2 cellular contexts compared by ENCODE assay signal in the genomic region with DNA sequence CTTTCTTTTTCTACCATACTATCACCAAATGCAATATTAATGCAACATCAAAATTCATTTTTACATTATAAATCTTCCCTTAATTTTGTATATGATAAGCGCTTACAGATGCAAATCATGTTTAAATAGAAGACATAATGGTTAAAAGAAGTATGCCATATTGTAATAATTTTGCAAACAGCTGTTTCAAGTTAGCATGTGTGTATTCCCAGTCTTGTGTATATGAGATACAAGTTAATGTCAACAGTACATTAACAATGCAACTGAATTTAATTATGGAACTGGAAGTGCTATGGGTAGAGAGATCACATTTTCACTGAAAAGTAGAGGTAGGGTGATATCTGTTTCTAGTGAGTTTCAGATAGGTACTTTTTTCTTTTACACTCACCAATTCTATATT.
TF ChIP-seq lines count a peak whose summit lies in the region.

No MANE protein-coding gene starts in this region.

TF ChIP-seq in IMR-90, 13 proteins besides CTCF, POLR2A, EP300 and RAD21 (continued from another document):
- TF ChIP-seq, protein P1, sequence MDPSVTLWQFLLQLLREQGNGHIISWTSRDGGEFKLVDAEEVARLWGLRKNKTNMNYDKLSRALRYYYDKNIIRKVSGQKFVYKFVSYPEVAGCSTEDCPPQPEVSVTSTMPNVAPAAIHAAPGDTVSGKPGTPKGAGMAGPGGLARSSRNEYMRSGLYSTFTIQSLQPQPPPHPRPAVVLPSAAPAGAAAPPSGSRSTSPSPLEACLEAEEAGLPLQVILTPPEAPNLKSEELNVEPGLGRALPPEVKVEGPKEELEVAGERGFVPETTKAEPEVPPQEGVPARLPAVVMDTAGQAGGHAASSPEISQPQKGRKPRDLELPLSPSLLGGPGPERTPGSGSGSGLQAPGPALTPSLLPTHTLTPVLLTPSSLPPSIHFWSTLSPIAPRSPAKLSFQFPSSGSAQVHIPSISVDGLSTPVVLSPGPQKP (IDR thresholded peaks at IDR 0.05; ENCODE audit: borderline replicate concordance, low read depth, low read length), result no peak
- TF ChIP-seq MAZ (IDR thresholded peaks at IDR 0.05; ENCODE audit: borderline replicate concordance, low read depth, low read length), result no peak
- no peak for TF ChIP-seq NFE2L2 (IDR thresholded peaks at IDR 0.05; ENCODE audit: low read depth, low read length)
- TF ChIP-seq MXI1 (IDR thresholded peaks at IDR 0.05; ENCODE audit: borderline replicate concordance, low read depth, low read length), result no peak
- no peak for TF ChIP-seq RCOR1 (IDR thresholded peaks at IDR 0.05; ENCODE audit: insufficient replicate concordance, low read length)
- no peak for TF ChIP-seq BHLHE40 (IDR thresholded peaks at IDR 0.05; ENCODE audit: low read depth, low read length)
- no peak for TF ChIP-seq SMC3 (IDR thresholded peaks at IDR 0.05; ENCODE audit: low read depth, low read length)

TF ChIP-seq in SK-N-SH treated with all-trans-retinoic acid at 6 μM for 48 hours, 23 proteins besides CTCF, POLR2A, EP300 and RAD21:
- TF ChIP-seq, protein P2, sequence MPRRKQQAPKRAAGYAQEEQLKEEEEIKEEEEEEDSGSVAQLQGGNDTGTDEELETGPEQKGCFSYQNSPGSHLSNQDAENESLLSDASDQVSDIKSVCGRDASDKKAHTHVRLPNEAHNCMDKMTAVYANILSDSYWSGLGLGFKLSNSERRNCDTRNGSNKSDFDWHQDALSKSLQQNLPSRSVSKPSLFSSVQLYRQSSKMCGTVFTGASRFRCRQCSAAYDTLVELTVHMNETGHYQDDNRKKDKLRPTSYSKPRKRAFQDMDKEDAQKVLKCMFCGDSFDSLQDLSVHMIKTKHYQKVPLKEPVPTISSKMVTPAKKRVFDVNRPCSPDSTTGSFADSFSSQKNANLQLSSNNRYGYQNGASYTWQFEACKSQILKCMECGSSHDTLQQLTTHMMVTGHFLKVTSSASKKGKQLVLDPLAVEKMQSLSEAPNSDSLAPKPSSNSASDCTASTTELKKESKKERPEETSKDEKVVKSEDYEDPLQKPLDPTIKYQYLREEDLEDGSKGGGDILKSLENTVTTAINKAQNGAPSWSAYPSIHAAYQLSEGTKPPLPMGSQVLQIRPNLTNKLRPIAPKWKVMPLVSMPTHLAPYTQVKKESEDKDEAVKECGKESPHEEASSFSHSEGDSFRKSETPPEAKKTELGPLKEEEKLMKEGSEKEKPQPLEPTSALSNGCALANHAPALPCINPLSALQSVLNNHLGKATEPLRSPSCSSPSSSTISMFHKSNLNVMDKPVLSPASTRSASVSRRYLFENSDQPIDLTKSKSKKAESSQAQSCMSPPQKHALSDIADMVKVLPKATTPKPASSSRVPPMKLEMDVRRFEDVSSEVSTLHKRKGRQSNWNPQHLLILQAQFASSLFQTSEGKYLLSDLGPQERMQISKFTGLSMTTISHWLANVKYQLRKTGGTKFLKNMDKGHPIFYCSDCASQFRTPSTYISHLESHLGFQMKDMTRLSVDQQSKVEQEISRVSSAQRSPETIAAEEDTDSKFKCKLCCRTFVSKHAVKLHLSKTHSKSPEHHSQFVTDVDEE (CRISPR knock-in tag; IDR thresholded peaks at IDR 0.05), result peak; percentile 86
- TF ChIP-seq ZNF70 (CRISPR knock-in tag; IDR thresholded peaks at IDR 0.05), result peak; percentile 46; the same call in 1 of the 2 replicates
- TF ChIP-seq TCF4 (CRISPR knock-in tag; IDR thresholded peaks at IDR 0.05; ENCODE audit: borderline replicate concordance), result peak; percentile 98
- TF ChIP-seq, protein P3, sequence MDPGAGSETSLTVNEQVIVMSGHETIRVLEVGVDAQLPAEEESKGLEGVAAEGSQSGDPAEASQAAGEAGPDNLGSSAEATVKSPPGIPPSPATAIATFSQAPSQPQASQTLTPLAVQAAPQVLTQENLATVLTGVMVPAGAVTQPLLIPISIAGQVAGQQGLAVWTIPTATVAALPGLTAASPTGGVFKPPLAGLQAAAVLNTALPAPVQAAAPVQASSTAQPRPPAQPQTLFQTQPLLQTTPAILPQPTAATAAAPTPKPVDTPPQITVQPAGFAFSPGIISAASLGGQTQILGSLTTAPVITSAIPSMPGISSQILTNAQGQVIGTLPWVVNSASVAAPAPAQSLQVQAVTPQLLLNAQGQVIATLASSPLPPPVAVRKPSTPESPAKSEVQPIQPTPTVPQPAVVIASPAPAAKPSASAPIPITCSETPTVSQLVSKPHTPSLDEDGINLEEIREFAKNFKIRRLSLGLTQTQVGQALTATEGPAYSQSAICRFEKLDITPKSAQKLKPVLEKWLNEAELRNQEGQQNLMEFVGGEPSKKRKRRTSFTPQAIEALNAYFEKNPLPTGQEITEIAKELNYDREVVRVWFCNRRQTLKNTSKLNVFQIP (CRISPR knock-in tag; IDR thresholded peaks at IDR 0.05; ENCODE audit: borderline replicate concordance, low read depth), result no peak
- TF ChIP-seq ISL1 (CRISPR knock-in tag; IDR thresholded peaks at IDR 0.05), result no peak
